Comparison of ENCODE assay signal across 8 cellular contexts in genomic region chr1:37931493-37932158, GRCh38. TPM values are rescaled to one million over a fixed set of nuclear protein-coding genes. Genes with fewer than 3 reads are reported as not detected.
DNase-seq lines count a peak whose midpoint lies in the region; ATAC-seq and TF ChIP-seq lines count a peak whose summit lies in the region.

No MANE protein-coding gene starts in this region.

- H3K27ac ChIP-seq in HUES48 (ENCODE audit: low read depth, low read length) (peak overlapping the region; percentile 82), endodermal cell (ENCODE audit: low read depth, low read length) (no peak overlapping the region), mesodermal cell (ENCODE audit: low read depth, low read length, severe bottlenecking) (no peak overlapping the region)

- peak; percentile 91 for ATAC-seq in GM21423 (IDR thresholded peaks at IDR 0.05; ENCODE audit: unreplicated experiment)
- peak; percentile 98 for ATAC-seq in activated CD8-positive, alpha-beta memory T cell treated with anti-CD3 and anti-CD28 coated beads, Interleukin-2, amount 10 ng/mL, durations not matched to agents 7 days and 5 days

- 1 to 6% methylated on average over 23 to 58 of the region's 58 CpGs for WGBS in endodermal cell (ENCODE audit: insufficient coverage in 1 of 2, insufficient read length in 1 of 2), 2 experiments
- WGBS in mesodermal cell (ENCODE audit: insufficient coverage in 2 of 2), 2 experiments, result 1% methylated on average over 40 to 50 of the region's 58 CpGs

- no peaks in the 10 kb centered on the region for H3K9me3 Mint-ChIP-seq in activated CD8-positive, alpha-beta memory T cell treated with anti-CD3 and anti-CD28 coated beads, Interleukin-2, amount 10 ng/mL, durations not matched to agents 7 days and 5 days (ENCODE audit: low read depth)
- no peaks in the 10 kb centered on the region for H3K9me3 Mint-ChIP-seq in endodermal cell

- H3K4me3 ChIP-seq in HUES48 (ENCODE audit: low read depth, low read length) (peak overlapping the region; percentile 91), endodermal cell (ENCODE audit: low read length) (peak overlapping the region; percentile 92), mesodermal cell (ENCODE audit: extremely low read depth, insufficient read depth, low read length, poor library complexity, severe bottlenecking) (peak overlapping the region; percentile 66)

- peak overlapping the region; percentile 84 for H3K4me3 Mint-ChIP-seq in activated CD8-positive, alpha-beta memory T cell treated with anti-CD3 and anti-CD28 coated beads, Interleukin-2, amount 10 ng/mL, durations not matched to agents 7 days and 5 days
- peak overlapping the region; percentile 85 for H3K4me3 Mint-ChIP-seq in endodermal cell

- DNase-seq in D341Med (ENCODE audit: low spot score) (peak; percentile 97), NOMO-1 treated with dmso at 0.1 percent for 144 hours (lab: John Stamatoyannopoulos, UW; ENCODE audit: unreplicated experiment) (peak; percentile 98), endodermal cell (peak; percentile 100)
- peak; percentile 98 for DNase-seq in activated CD8-positive, alpha-beta memory T cell treated with anti-CD3 and anti-CD28 coated beads, Interleukin-2, amount 10 ng/mL, durations not matched to agents 7 days and 5 days
- DNase-seq in stimulated activated CD8-positive, alpha-beta memory T cell treated with anti-CD3 and anti-CD28 coated beads, Interleukin-15, amount 100 ng/mL, for 1 hour (ENCODE audit: low read depth), result peak; percentile 94

- no peaks in the 10 kb centered on the region for H3K27me3 Mint-ChIP-seq in activated CD8-positive, alpha-beta memory T cell treated with anti-CD3 and anti-CD28 coated beads, Interleukin-2, amount 10 ng/mL, durations not matched to agents 7 days and 5 days
- no peaks in the 10 kb centered on the region for H3K27me3 Mint-ChIP-seq in endodermal cell (ENCODE audit: insufficient read depth)

- peaks cover 22% of the 10 kb centered on the region for H3K36me3 Mint-ChIP-seq in activated CD8-positive, alpha-beta memory T cell treated with anti-CD3 and anti-CD28 coated beads, Interleukin-2, amount 10 ng/mL, durations not matched to agents 7 days and 5 days
- peaks cover 8% of the 10 kb centered on the region for H3K36me3 Mint-ChIP-seq in endodermal cell (ENCODE audit: low read depth)

- CTCF ChIA-PET in activated CD8-positive, alpha-beta memory T cell treated with anti-CD3 and anti-CD28 coated beads, Interleukin-2, amount 10 ng/mL, durations not matched to agents 7 days and 5 days (lab: Charles Lee), result interaction anchor here (1.0 to 1.1 kb wide), 2 partner anchors 9 to 73 kb away, joined by 3 to 5 read pairs; no protein-coding TSS in a partner anchor

- H3K4me1 ChIP-seq in HUES48 (ENCODE audit: control insufficient read depth, insufficient read depth, low read length), result no peaks in the 10 kb centered on the region
- H3K4me1 ChIP-seq in endodermal cell (ENCODE audit: control insufficient read depth, insufficient read depth, low read length), result no peaks in the 10 kb centered on the region
- peaks cover 7% of the 10 kb centered on the region for H3K4me1 ChIP-seq in mesodermal cell (ENCODE audit: control insufficient read depth, insufficient read depth, low read length, poor library complexity, severe bottlenecking)

- H3K27me3 ChIP-seq in HUES48 (ENCODE audit: control insufficient read depth, insufficient read depth, low read length) (no peaks in the 10 kb centered on the region), endodermal cell (ENCODE audit: control insufficient read depth, insufficient read depth, low read length, poor library complexity, severe bottlenecking) (no peaks in the 10 kb centered on the region)

- H3K27ac Mint-ChIP-seq in activated CD8-positive, alpha-beta memory T cell treated with anti-CD3 and anti-CD28 coated beads, Interleukin-2, amount 10 ng/mL, durations not matched to agents 7 days and 5 days, result peak overlapping the region; percentile 82
- H3K27ac Mint-ChIP-seq in endodermal cell, result peak overlapping the region; percentile 90

- TF ChIP-seq CTCF in endodermal cell (conservative IDR thresholded peaks at IDR 0.05), result no peak

- H3K9me3 ChIP-seq in HUES48 (ENCODE audit: control insufficient read depth, insufficient read depth, low read length) (no peaks in the 10 kb centered on the region), endodermal cell (ENCODE audit: control insufficient read depth, low read length) (no peaks in the 10 kb centered on the region), mesodermal cell (ENCODE audit: control insufficient read depth, low read length) (no peaks in the 10 kb centered on the region)

- H3K4me1 Mint-ChIP-seq in activated CD8-positive, alpha-beta memory T cell treated with anti-CD3 and anti-CD28 coated beads, Interleukin-2, amount 10 ng/mL, durations not matched to agents 7 days and 5 days, result peaks cover 35% of the 10 kb centered on the region
- H3K4me1 Mint-ChIP-seq in endodermal cell, result peaks cover 15% of the 10 kb centered on the region

- H3K9ac ChIP-seq in HUES48 (ENCODE audit: low read depth, low read length), result peak overlapping the region; percentile 65
- peak overlapping the region; percentile 67 for H3K9ac ChIP-seq in endodermal cell (ENCODE audit: extremely low read depth, low read length, poor library complexity, severe bottlenecking)

- H3K36me3 ChIP-seq in HUES48 (ENCODE audit: control insufficient read depth, insufficient read depth, low read length) (no peaks in the 10 kb centered on the region; the same call in 1 of the 2 replicates), endodermal cell (ENCODE audit: control insufficient read depth, insufficient read depth, low read length) (no peaks in the 10 kb centered on the region), mesodermal cell (ENCODE audit: control insufficient read depth, insufficient read depth, low read length) (peaks cover 21% of the 10 kb centered on the region)

RNA-seq across cellular contexts. Expression of gene INPP5B, which starts 15.2 kb away (rescaled TPM):
- 10 to 100 TPM; 37.6 to 39.9 TPM for total RNA-seq in activated CD8-positive, alpha-beta memory T cell treated with anti-CD3 and anti-CD28 coated beads, Interleukin-2, amount 10 ng/mL, durations not matched to agents 7 days and 5 days
- total RNA-seq in endodermal cell, result 10 to 100 TPM; 19.9 to 21.4 TPM
- polyA plus RNA-seq in endodermal cell (2013, experiment 1 of 2), result 15.5 TPM
- polyA plus RNA-seq in endodermal cell (2013, experiment 2 of 2), result 14.5 TPM
- 14.7 TPM for polyA plus RNA-seq in mesodermal cell (2013, experiment 1 of 2)
- 15.0 TPM for polyA plus RNA-seq in mesodermal cell (2013, experiment 2 of 2)

RNA-seq across cellular contexts. Expression of gene SF3A3, which starts 58.2 kb away (rescaled TPM):
- 100 to 1,000 TPM in 1 of 2 experiments, 10 to 100 TPM in 1; 70.1 to 104 TPM for total RNA-seq in activated CD8-positive, alpha-beta memory T cell treated with anti-CD3 and anti-CD28 coated beads, Interleukin-2, amount 10 ng/mL, durations not matched to agents 7 days and 5 days
- total RNA-seq in endodermal cell, result 10 to 100 TPM; 89.3 to 97.0 TPM
- polyA plus RNA-seq in endodermal cell (2013, experiment 1 of 2), result 86.4 TPM
- polyA plus RNA-seq in endodermal cell (2013, experiment 2 of 2), result 84.4 TPM
- polyA plus RNA-seq in mesodermal cell (2013, experiment 1 of 2), result 72.0 TPM
- 66.0 TPM for polyA plus RNA-seq in mesodermal cell (2013, experiment 2 of 2)
